ENCODE assay signal across 11 cellular contexts in genomic region chr5:132020568-132021339, GRCh38. TPM values are rescaled to one million over a fixed set of nuclear protein-coding genes. Genes with fewer than 3 reads are reported as not detected.
DNase-seq lines count a peak whose midpoint lies in the region; ATAC-seq, FAIRE-seq and TF ChIP-seq lines count a peak whose summit lies in the region.
"Had no signal": no experiment of that assay in that cellular context is flagged by ENCODE, and none has a peak within 500 bp of the region (broad histone marks: within the 10 kb centered on the region; RNA-seq: fewer than 3 reads in every experiment).

No MANE protein-coding gene starts in this region.

- peak; percentile 10 for ATAC-seq in GM18519 (IDR thresholded peaks at IDR 0.05; ENCODE audit: low FRiP score, unreplicated experiment)

- WGBS in GM23248 (ENCODE audit: low coverage in 1 of 2, low lambda C conversion rate in 2 of 2, missing lambda C conversion rate in 2 of 2), 2 experiments, result 26 to 30% methylated on average over 6 of the region's 6 CpGs

- no peaks in the 10 kb centered on the region for H3K9me3 ChIP-seq in GM23248 (ENCODE audit: low read depth)

- H3K27me3 ChIP-seq in GM23248 (replicated peaks; ENCODE audit: insufficient read depth) (peaks cover 11% of the 10 kb centered on the region; the same call in 1 of the 2 replicates), bronchial epithelial cell (ENCODE audit: control insufficient read depth, insufficient read depth, low read length) (no peaks in the 10 kb centered on the region)

- H3F3A ChIP-seq in GM23248 (ENCODE audit: insufficient read depth), result no peaks in the 10 kb centered on the region

- no peak overlapping the region for H3K27ac ChIP-seq in GM23248

- H4K20me1 ChIP-seq in GM23248 (ENCODE audit: insufficient read depth), result no peaks in the 10 kb centered on the region

- no peaks in the 10 kb centered on the region for H3K9me2 ChIP-seq in GM23248 (ENCODE audit: insufficient read depth)

- H3K9ac ChIP-seq in GM23248, result no peak overlapping the region

- FAIRE-seq in bronchial epithelial cell (lab: Jason Lieb, UNC) (peak; percentile 7), frontal cortex (lab: Jason Lieb, UNC) (no peak)

- H2AFZ ChIP-seq in GM23248, result no peak overlapping the region

- DNase-seq in GM23248 (peak; percentile 47), KBM-7 (peak; percentile 69), bronchial epithelial cell (ENCODE audit: low read depth) (no peak), ecto neural progenitor cell (ENCODE audit: low spot score) (no peak), DMS 273 treated with DMSO at 0.1 percent for 48 hours (lab: John Stamatoyannopoulos, UW) (no peak), NCI-H510A treated with DMSO at 0.1 percent for 48 hours (lab: John Stamatoyannopoulos, UW) (no peak), frontal cortex (ENCODE audit: low spot score in 2 of 2) (no peak)
- DNase-seq: naive B cell had no signal

- no peaks in the 10 kb centered on the region for H3K36me3 ChIP-seq in GM23248 (ENCODE audit: low read depth)
- no peaks in the 10 kb centered on the region for H3K36me3 ChIP-seq in bronchial epithelial cell (ENCODE audit: control insufficient read depth, insufficient read depth, low read length)

- H3K79me2 ChIP-seq in GM23248 (ENCODE audit: insufficient read depth), result no peaks in the 10 kb centered on the region

- H3K4me3 ChIP-seq in GM23248 (no peak overlapping the region), bronchial epithelial cell (ENCODE audit: low read depth, low read length) (no peak overlapping the region)

- H3K4me2 ChIP-seq in GM23248 (ENCODE audit: unreplicated experiment), result peak overlapping the region; percentile 11

- in situ Hi-C loops in GM23248 (cut with MboI) (loop anchor here (25.0 kb wide), 1 partner anchor 583 kb away; no protein-coding TSS in a partner anchor), KBM-7 (cut with MboI; ENCODE audit: low pct_unique_long_range_greater_than_20kb, low sequenced_read_pairs) (loop anchor here (25.0 kb wide), 3 partner anchors 208 to 583 kb away; no protein-coding TSS in a partner anchor)

- H3K4me1 ChIP-seq in GM23248 (ENCODE audit: insufficient read depth), result no peaks in the 10 kb centered on the region

- TF ChIP-seq CTCF in bronchial epithelial cell (IDR thresholded peaks at IDR 0.05; ENCODE audit: insufficient read depth, low read length, severe bottlenecking), result no peak

RNA-seq across cellular contexts. Expression of gene ACSL6, which starts 9.3 kb away (rescaled TPM):
- 0.11 TPM in 1 of 2 replicates, not detected in the other for total RNA-seq in GM23248 (2014; rRNA removed; shearing (Covaris generic))
- not detected in 2 replicates for polyA plus RNA-seq in GM23248 (2016; fragmentation: Nextera tagmentation; extraction: Ambion mirVana)
- total RNA-seq in bronchial epithelial cell (0.13 and 0.26 TPM in 2 replicates), frontal cortex (34.2 TPM)
- total RNA-seq: LHCN-M2 had no signal

RNA-seq across cellular contexts. Expression of gene IL3, which starts 39.7 kb away (rescaled TPM):
- not detected in 2 replicates for total RNA-seq in GM23248 (2014; rRNA removed; shearing (Covaris generic))
- polyA plus RNA-seq in GM23248 (2016; fragmentation: Nextera tagmentation; extraction: Ambion mirVana), result not detected in 2 replicates
- not detected in 2 replicates for total RNA-seq in bronchial epithelial cell
- total RNA-seq in frontal cortex, result not detected
- total RNA-seq: epithelial cell of proximal tubule, LHCN-M2 had no signal

RNA-seq across cellular contexts. Expression of gene CSF2, which starts 52.8 kb away (rescaled TPM):
- total RNA-seq in GM23248 (2014; rRNA removed; shearing (Covaris generic)), result not detected in 2 replicates
- polyA plus RNA-seq in GM23248 (2016; fragmentation: Nextera tagmentation; extraction: Ambion mirVana), result not detected in 2 replicates
- total RNA-seq in bronchial epithelial cell, result not detected in 2 replicates
- total RNA-seq in frontal cortex, result not detected
- total RNA-seq: LHCN-M2 had no signal

Comparison
In these comparisons a context has a peak if more than half of its experiments do, and no peak if none do; other contexts are left out.
1. DNase-seq: peak in GM23248 (single experiment) and KBM-7 (single experiment); none in bronchial epithelial cell (single experiment), ecto neural progenitor cell (single experiment), DMS 273 treated with DMSO at 0.1 percent for 48 hours (single experiment), NCI-H510A treated with DMSO at 0.1 percent for 48 hours (single experiment) and frontal cortex (0 of 2).
2. RNA of gene ACSL6, which starts 9.3 kb away (total RNA-seq): 34.2 TPM in frontal cortex (single experiment); 0.13 to 0.26 TPM in bronchial epithelial cell and 0.11 TPM in GM23248; every median in the first group is over 10 times any median in the second.